8 cellular contexts compared by ENCODE assay signal in the genomic region with DNA sequence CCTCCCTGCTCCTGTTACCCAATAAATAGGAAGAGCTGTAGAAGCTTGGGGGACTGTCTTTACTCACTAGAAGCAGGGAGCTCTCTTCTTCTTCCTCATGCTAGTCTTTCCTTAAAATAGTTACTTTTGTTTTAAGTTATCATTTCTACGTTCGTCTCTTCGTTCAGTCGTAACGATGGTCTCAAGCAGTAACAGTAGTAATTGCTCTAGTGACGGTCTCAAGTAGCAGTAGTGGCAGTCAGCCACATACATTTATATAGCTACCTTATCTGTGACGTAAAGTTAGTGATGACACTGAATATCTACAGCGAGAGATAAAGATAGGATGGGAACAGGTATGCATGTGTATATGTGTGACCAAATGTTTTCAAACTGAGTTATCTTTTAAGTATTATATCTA. TPM values are rescaled to one million over a fixed set of nuclear protein-coding genes. Genes with fewer than 3 reads are reported as not detected.
"Had no signal": no experiment of that assay in that cellular context is flagged by ENCODE, and none has a peak within 500 bp of the region (broad histone marks: within the 10 kb centered on the region; RNA-seq: fewer than 3 reads in every experiment).

No MANE protein-coding gene starts in this region.

- H3K27ac Mint-ChIP-seq: IgD-negative memory B cell had no signal

- H3K4me3 Mint-ChIP-seq: IgD-negative memory B cell had no signal

- FAIRE-seq: HTR-8/SVneo had no signal

- DNase-seq: GOT3, H7, KG1 had no signal

- H3K36me3 ChIP-seq: HAP-1 had no signal

- H3K9me3 Mint-ChIP-seq: IgD-negative memory B cell had no signal

- H3K4me1 Mint-ChIP-seq: IgD-negative memory B cell had no signal

- ATAC-seq: HCT116 had no signal

- H3K36me3 Mint-ChIP-seq: IgD-negative memory B cell had no signal

- H3K9me3 ChIP-seq: HAP-1 had no signal

- H3K4me1 ChIP-seq: HAP-1 had no signal

- H3K4me3 ChIP-seq: HAP-1 had no signal

RNA-seq across cellular contexts. Expression of a gene that starts 15.4 kb away (rescaled TPM):
- total RNA-seq: HT-29 had no signal
